Comparison of ENCODE assay signal across 8 cellular contexts in the genomic region with DNA sequence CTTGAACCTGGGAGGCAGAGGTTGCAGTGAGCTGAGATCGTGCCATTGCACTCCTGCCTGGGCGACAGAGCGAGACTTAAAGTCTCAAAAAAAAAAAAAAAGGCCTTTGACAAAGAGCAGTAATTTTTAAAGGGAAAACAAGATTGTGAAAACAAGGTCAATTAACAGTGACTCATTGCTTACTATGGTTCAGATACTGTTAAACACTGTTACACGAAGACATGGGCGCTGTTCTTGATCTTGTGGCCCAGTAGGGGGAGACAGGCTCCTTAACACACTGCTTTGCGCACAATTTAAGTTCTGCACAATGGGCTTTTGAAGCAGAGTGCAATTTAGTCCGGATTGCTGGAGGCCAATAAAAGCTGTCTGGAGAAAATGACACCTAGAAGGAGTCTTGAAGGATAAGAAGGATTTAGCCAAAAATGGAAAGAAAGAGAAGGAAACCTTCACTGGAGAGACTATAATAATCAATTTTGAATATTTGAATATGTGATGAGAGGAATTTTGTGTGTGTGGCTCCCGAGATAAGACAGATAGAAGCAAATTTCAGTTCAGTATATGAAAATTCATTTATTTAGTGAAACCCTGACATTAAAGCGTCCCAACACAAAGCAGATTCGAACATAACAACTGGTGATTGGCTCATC.
DNase-seq lines count a peak whose midpoint lies in the region; ATAC-seq and TF ChIP-seq lines count a peak whose summit lies in the region.

No MANE protein-coding gene starts in this region.

- H4K20me1 ChIP-seq in DND-41 (ENCODE audit: insufficient read depth, low read length): no peaks in the 10 kb centered on the region

- no peak for TF ChIP-seq POLR2A in GM18505 (IDR thresholded peaks at IDR 0.05; ENCODE audit: borderline replicate concordance, extremely low read depth, insufficient read depth, insufficient read length)

- TF ChIP-seq CTCF in DND-41 (IDR thresholded peaks at IDR 0.05; ENCODE audit: borderline replicate concordance, extremely low read depth, low read length, poor library complexity, severe bottlenecking) (peak; percentile 76), fibroblast of mammary gland (conservative IDR thresholded peaks at IDR 0.05; ENCODE audit: control insufficient read depth, insufficient read depth, low read depth, low read length) (peak; percentile 95), neutrophil (IDR thresholded peaks at IDR 0.05) (peak; percentile 48)

- H3K9ac ChIP-seq in DND-41 (ENCODE audit: low read depth, low read length): no peak overlapping the region

- H3K27me3 ChIP-seq in DND-41 (ENCODE audit: insufficient read depth, low read length, poor library complexity) (no peaks in the 10 kb centered on the region), neutrophil (no peaks in the 10 kb centered on the region)

- peak; percentile 50 for DNase-seq in DND-41
- peak; percentile 17 for DNase-seq in NCI-H82 treated with DMSO at 0.1 percent for 48 hours (lab: John Stamatoyannopoulos, UW; ENCODE audit: unreplicated experiment)
- peak; percentile 29 for DNase-seq in activated T-cell treated with anti-CD3 and anti-CD28 coated beads for 24 hours (ENCODE audit: low read depth)
- DNase-seq in fibroblast of mammary gland (ENCODE audit: low read depth): peak; percentile 90

- peaks cover 1% of the 10 kb centered on the region for H3K4me1 ChIP-seq in DND-41 (ENCODE audit: insufficient read depth, low read length)
- peaks cover 21 to 25% of the 10 kb centered on the region in 2 experiments for H3K4me1 ChIP-seq in neutrophil (ENCODE audit: control insufficient read depth in 1 of 2, insufficient read depth in 1 of 2, low read depth in 1 of 2, low read length in 1 of 2)

- H3K27ac ChIP-seq in DND-41 (ENCODE audit: low read length): no peak overlapping the region
- H3K27ac ChIP-seq in neutrophil: no peak overlapping the region

- H3K36me3 ChIP-seq in DND-41 (ENCODE audit: insufficient read depth, low read length): peaks cover 60% of the 10 kb centered on the region
- H3K36me3 ChIP-seq in neutrophil: no peaks in the 10 kb centered on the region

- H3K4me3 ChIP-seq in DND-41 (ENCODE audit: low read depth in 1 of 2, low read length in 2 of 2): no peak overlapping the region
- H3K4me3 ChIP-seq in fibroblast of mammary gland (ENCODE audit: control insufficient read depth, low read depth, low read length): no peak overlapping the region
- H3K4me3 ChIP-seq in neutrophil (ENCODE audit: low read depth in 1 of 2, low read length in 1 of 2): no peak overlapping the region

- H3K4me2 ChIP-seq in DND-41 (ENCODE audit: insufficient read depth, low read length): no peak overlapping the region

- H2AFZ ChIP-seq in DND-41 (ENCODE audit: low read depth, low read length): no peak overlapping the region

- no peaks in the 10 kb centered on the region for H3K79me2 ChIP-seq in DND-41 (ENCODE audit: insufficient read depth, low read length)

- ATAC-seq in DND-41 (ENCODE audit: insufficient read depth, low read depth) (peak; percentile 92), HG02852 (IDR thresholded peaks at IDR 0.05; ENCODE audit: unreplicated experiment) (peak; percentile 68), GM18505 (IDR thresholded peaks at IDR 0.05; ENCODE audit: unreplicated experiment) (no peak), HG02642 (IDR thresholded peaks at IDR 0.05; ENCODE audit: poor library complexity, unreplicated experiment) (no peak)

- H3K9me3 ChIP-seq in DND-41 (ENCODE audit: insufficient read depth, low read length, severe bottlenecking) (no peaks in the 10 kb centered on the region), neutrophil (no peaks in the 10 kb centered on the region)

Comparison
In these comparisons a context has a peak if more than half of its experiments do, and no peak if none do; other contexts are left out.
1. ATAC-seq: peak in DND-41 (single experiment) and HG02852 (single experiment); none in GM18505 (single experiment) and HG02642 (single experiment).
2. DNase-seq: peak in every context shown above with its lines; median percentile 90 in fibroblast of mammary gland; 50 in DND-41; 29 in activated T-cell treated with anti-CD3 and anti-CD28 coated beads for 24 hours; 17 in NCI-H82 treated with DMSO at 0.1 percent for 48 hours.
3. Peak in every context shown above with its lines, with median percentiles within 50 percentile points of each other: CTCF ChIP-seq.